In the genomic region with DNA sequence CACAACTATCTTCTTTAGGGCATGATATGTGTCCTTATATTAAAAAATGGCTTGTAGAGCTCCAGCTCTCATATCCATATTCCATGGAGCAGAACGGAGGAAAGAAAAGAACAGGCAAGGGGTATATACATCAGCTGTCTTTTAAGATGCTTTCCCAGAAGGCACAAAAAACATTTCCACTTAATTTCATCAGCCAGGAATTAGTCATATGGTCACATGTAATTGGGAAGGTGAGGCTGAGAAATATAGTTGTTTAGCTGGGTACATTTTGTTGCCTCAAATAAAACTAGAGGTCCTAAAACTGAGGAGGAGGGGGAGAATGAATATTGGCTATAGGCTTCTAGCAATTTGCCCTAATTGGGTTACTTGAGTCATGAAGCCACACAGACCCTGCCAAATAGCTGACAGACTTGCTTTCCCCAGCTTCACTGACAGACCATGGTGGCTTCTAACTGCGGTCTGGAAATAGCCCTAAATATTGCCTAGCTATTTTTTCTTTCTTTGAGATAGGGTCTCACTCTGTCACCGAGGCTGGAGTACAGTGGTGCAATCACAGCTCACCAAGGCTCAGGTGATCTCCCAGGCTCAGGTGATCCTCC, we compare ENCODE assay signal across 1 cellular context.
A peak's percentile ranks its signal among the peaks of the same experiment; 100 is the strongest.
TF ChIP-seq lines count a peak whose summit lies in the region.

No MANE protein-coding gene starts in this region.

TF ChIP-seq in K562, 482 proteins besides CTCF, POLR2A, EP300 and RAD21:
- no peak for TF ChIP-seq CBX8 (IDR thresholded peaks at IDR 0.05; ENCODE audit: borderline replicate concordance, extremely low read depth, low read depth, low read length, poor library complexity, severe bottlenecking)
- 0 out of 2 replicates have a peak, but pooled peaks have one; percentile 11 for TF ChIP-seq JUND (IDR thresholded peaks at IDR 0.05; ENCODE audit: borderline replicate concordance, low read depth, low read length)
- no peak for TF ChIP-seq JUND (tag; IDR thresholded peaks at IDR 0.05; ENCODE audit: borderline replicate concordance, low read depth, low read length)
- no peak for TF ChIP-seq BCL6 (CRISPR knock-in tag; IDR thresholded peaks at IDR 0.05)
- TF ChIP-seq XRCC3 (IDR thresholded peaks at IDR 0.05), result no peak
- peak; percentile 76 for TF ChIP-seq FOSL1 (tag; conservative IDR thresholded peaks at IDR 0.05)
- TF ChIP-seq DMBX1 (CRISPR knock-in tag; IDR thresholded peaks at IDR 0.05; ENCODE audit: borderline replicate concordance), result no peak
- TF ChIP-seq ZNF589 (CRISPR knock-in tag; IDR thresholded peaks at IDR 0.05; ENCODE audit: low read depth), result peak; percentile 47; the same call in 1 of the 2 replicates
- no peak for TF ChIP-seq ARNT (IDR thresholded peaks at IDR 0.05)
- TF ChIP-seq CHD2 (IDR thresholded peaks at IDR 0.05; ENCODE audit: low read depth, low read length), result no peak
- TF ChIP-seq ETS2 (tag; IDR thresholded peaks at IDR 0.05; ENCODE audit: borderline replicate concordance, poor library complexity, severe bottlenecking), result no peak
- TF ChIP-seq MTA3 (IDR thresholded peaks at IDR 0.05; ENCODE audit: borderline replicate concordance), result no peak
- peak in 1 of 2 experiments; percentile 21; a peak in 1 of 4 replicates for TF ChIP-seq TRIM24 (IDR thresholded peaks at IDR 0.05)
- TF ChIP-seq CEBPG (CRISPR knock-in tag; IDR thresholded peaks at IDR 0.05), result no peak
- TF ChIP-seq CEBPG (tag; conservative IDR thresholded peaks at IDR 0.05 in 1 of 2, IDR thresholded peaks at IDR 0.05 in 1 of 2), result peak in 1 of 2 experiments; percentile 80; a peak in 2 of 4 replicates
- TF ChIP-seq, protein P1, sequence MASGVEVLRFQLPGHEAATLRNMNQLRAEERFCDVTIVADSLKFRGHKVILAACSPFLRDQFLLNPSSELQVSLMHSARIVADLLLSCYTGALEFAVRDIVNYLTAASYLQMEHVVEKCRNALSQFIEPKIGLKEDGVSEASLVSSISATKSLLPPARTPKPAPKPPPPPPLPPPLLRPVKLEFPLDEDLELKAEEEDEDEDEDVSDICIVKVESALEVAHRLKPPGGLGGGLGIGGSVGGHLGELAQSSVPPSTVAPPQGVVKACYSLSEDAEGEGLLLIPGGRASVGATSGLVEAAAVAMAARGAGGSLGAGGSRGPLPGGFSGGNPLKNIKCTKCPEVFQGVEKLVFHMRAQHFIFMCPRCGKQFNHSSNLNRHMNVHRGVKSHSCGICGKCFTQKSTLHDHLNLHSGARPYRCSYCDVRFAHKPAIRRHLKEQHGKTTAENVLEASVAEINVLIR (CRISPR knock-in tag; IDR thresholded peaks at IDR 0.05), result no peak
- TF ChIP-seq ZNF175 (CRISPR knock-in tag; IDR thresholded peaks at IDR 0.05; ENCODE audit: low read depth), result peak; percentile 44; the same call in 1 of the 2 replicates
- no peak for TF ChIP-seq KAT2B (IDR thresholded peaks at IDR 0.05; ENCODE audit: low read depth, low read length)
- no peak for TF ChIP-seq ZNF253 (CRISPR knock-in tag; conservative IDR thresholded peaks at IDR 0.05)
- TF ChIP-seq SMAD2 (IDR thresholded peaks at IDR 0.05; ENCODE audit: low read depth, low read length), result no peak
- TF ChIP-seq, protein P2, sequence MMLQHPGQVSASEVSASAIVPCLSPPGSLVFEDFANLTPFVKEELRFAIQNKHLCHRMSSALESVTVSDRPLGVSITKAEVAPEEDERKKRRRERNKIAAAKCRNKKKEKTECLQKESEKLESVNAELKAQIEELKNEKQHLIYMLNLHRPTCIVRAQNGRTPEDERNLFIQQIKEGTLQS (IDR thresholded peaks at IDR 0.05), result peak; percentile 71; the same call in 1 of the 2 replicates
- TF ChIP-seq, protein P2 (CRISPR knock-in tag; conservative IDR thresholded peaks at IDR 0.05), result no peak
- TF ChIP-seq L3MBTL2 (IDR thresholded peaks at IDR 0.05), result 0 out of 2 replicates have a peak, but pooled peaks have one; percentile 19
TF ChIP-seq in K562: peak in this region for 8.
